In the genomic region with DNA sequence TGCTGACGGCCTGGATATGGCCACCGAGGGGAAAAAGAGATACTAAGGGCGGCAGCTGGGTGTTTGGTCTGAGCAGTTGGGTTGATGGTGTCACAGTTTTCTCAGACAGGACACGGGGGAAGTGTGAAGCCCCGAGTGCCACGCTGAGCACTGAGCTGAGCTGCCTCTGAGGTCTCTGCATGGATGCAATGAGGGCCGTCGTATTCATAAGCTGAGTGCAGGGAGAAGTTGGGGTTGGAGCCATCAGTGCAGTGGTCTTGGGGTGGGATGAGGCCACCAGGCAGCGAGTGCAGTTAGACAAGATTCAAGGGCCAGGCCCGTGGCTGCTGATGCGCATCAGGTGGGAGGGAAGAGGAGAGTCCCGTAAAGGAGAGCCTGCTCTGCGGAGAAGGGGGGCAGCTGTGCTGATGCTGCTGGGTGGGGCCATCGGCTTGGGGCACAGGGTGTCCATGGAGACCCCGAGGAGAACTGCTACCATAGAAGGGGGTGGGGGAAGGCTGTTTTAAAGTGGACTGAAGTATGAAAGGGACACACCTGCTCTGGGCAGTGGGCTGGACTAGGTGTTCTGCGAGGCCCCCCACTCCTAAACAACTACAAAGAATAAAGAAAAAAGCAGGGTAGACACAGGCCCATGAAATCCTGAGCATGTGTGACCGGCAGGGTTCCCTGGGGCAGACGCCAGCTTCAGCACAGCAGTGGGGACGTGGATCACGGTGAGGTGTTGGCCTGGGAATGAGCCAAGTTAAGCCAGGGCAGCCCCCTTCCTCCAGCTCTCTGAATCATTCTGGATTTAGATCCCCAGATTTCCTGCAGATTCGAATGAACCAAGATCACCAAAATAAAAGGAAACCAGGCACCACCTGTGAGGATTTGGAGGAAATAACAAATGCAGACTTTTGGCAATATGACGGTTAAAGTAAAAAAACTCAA, we compare ENCODE assay signal across 20 cellular contexts. TPM values are rescaled to one million over a fixed set of nuclear protein-coding genes. Genes with fewer than 3 reads are reported as not detected.
DNase-seq lines count a peak whose midpoint lies in the region; ATAC-seq, FAIRE-seq and TF ChIP-seq lines count a peak whose summit lies in the region.
"Had no signal": no experiment of that assay in that cellular context is flagged by ENCODE, and none has a peak within 500 bp of the region (broad histone marks: within the 10 kb centered on the region; RNA-seq: fewer than 3 reads in every experiment).

No MANE protein-coding gene starts in this region.

- H3K27me3 Mint-ChIP-seq in activated T-helper 17 cell treated with anti-CD3 and anti-CD28 coated beads, Interleukin-2, amount 50 U/mL, for 72 hours, result no peaks in the 10 kb centered on the region

- peak; percentile 4 for DNase-seq in GM12891 (ENCODE audit: insufficient read length, low spot score)
- peak; percentile 64 for DNase-seq in glomerular endothelial cell (ENCODE audit: extremely low read depth, low read depth, low spot score)
- DNase-seq in pulmonary artery endothelial cell (ENCODE audit: low read depth, low spot score), result peak; percentile 80
- no peak for DNase-seq in substantia nigra (lab: John Stamatoyannopoulos, UW)
- no peak for DNase-seq in NCI-H2196 treated with DMSO at 0.1 percent for 48 hours (lab: John Stamatoyannopoulos, UW; ENCODE audit: unreplicated experiment)
- DNase-seq: COR-L47, DMS153, HCEC 1CT, NCI-H1417, NCI-H187 treated with DMSO at 0.1 percent for 48 hours, NCI-H446, OCI-M1, SIG-M5 had no signal

- no peaks in the 10 kb centered on the region for H3K4me1 Mint-ChIP-seq in activated T-helper 17 cell treated with anti-CD3 and anti-CD28 coated beads, Interleukin-2, amount 50 U/mL, for 72 hours

- peak overlapping the region; percentile 40 for H3K27ac ChIP-seq in angular gyrus (ENCODE audit: low read depth, low read length)
- no peak overlapping the region for H3K27ac ChIP-seq in substantia nigra (ENCODE audit: low read depth, low read length, poor library complexity, severe bottlenecking)
- H3K27ac ChIP-seq: C4-2B had no signal

- no peak overlapping the region for H3K27ac Mint-ChIP-seq in activated T-helper 17 cell treated with anti-CD3 and anti-CD28 coated beads, Interleukin-2, amount 50 U/mL, for 72 hours

- ATAC-seq in GM18870 (IDR thresholded peaks at IDR 0.05; ENCODE audit: unreplicated experiment), result no peak
- no peak for ATAC-seq in activated T-helper 17 cell treated with anti-CD3 and anti-CD28 coated beads, Interleukin-2, amount 50 U/mL, for 72 hours (replicated peaks)

- no peak overlapping the region for H3K4me3 Mint-ChIP-seq in activated T-helper 17 cell treated with anti-CD3 and anti-CD28 coated beads, Interleukin-2, amount 50 U/mL, for 72 hours

- no peak for FAIRE-seq in GM12891 (lab: Jason Lieb, UNC)
- FAIRE-seq: GM19239 had no signal

- no peaks in the 10 kb centered on the region for H3K36me3 Mint-ChIP-seq in activated T-helper 17 cell treated with anti-CD3 and anti-CD28 coated beads, Interleukin-2, amount 50 U/mL, for 72 hours (ENCODE audit: low read depth)

- no peak for TF ChIP-seq POLR2A in GM12891 (IDR thresholded peaks at IDR 0.05; ENCODE audit: low read depth, low read length)

- H3K9me3 Mint-ChIP-seq in activated T-helper 17 cell treated with anti-CD3 and anti-CD28 coated beads, Interleukin-2, amount 50 U/mL, for 72 hours, result no peaks in the 10 kb centered on the region

TF ChIP-seq in GM12891, 5 proteins besides CTCF, POLR2A, EP300 and RAD21:
- TF ChIP-seq POU2F2 (IDR thresholded peaks at IDR 0.05; ENCODE audit: low read depth, low read length), result no peak
- no peak for TF ChIP-seq SPI1 (IDR thresholded peaks at IDR 0.05; ENCODE audit: low read depth, low read length)
- TF ChIP-seq TAF1 (IDR thresholded peaks at IDR 0.05; ENCODE audit: low read depth, low read length), result no peak
- TF ChIP-seq POLR2AphosphoS5 (IDR thresholded peaks at IDR 0.05; ENCODE audit: low read depth, low read length), result no peak
- no peak for TF ChIP-seq PAX5 (IDR thresholded peaks at IDR 0.05; ENCODE audit: insufficient read depth, low read length, severe bottlenecking)
TF ChIP-seq in GM12891: peak in this region for 0.

RNA-seq across cellular contexts. Expression of gene IL34, which starts 19.7 kb away (rescaled TPM):
- polyA plus RNA-seq in GM12891 (2012; ENCODE audit: low read depth, missing spikeins), result 0.18 TPM
- total RNA-seq in glomerular endothelial cell (2.8 and 3.1 TPM in 2 replicates), pulmonary artery endothelial cell (1.3 TPM in 2 replicates)
- total RNA-seq in activated T-helper 17 cell treated with anti-CD3 and anti-CD28 coated beads, Interleukin-2, amount 50 U/mL, for 72 hours, result not detected
- total RNA-seq: A673, HT1080 had no signal

RNA-seq across cellular contexts. Expression of gene MTSS2, which starts 19.8 kb away (rescaled TPM):
- polyA plus RNA-seq in GM12891 (2012; ENCODE audit: low read depth, missing spikeins), result 0.21 TPM
- total RNA-seq in glomerular endothelial cell (27.3 and 32.6 TPM in 2 replicates), pulmonary artery endothelial cell (6.1 and 13.0 TPM in 2 replicates)
- under 1 TPM; 0.11 to 0.67 TPM for total RNA-seq in activated T-helper 17 cell treated with anti-CD3 and anti-CD28 coated beads, Interleukin-2, amount 50 U/mL, for 72 hours

Comparison
In these comparisons a context has a peak if more than half of its experiments do, and no peak if none do; other contexts are left out.
1. DNase-seq: peak in GM12891 (single experiment), glomerular endothelial cell (single experiment) and pulmonary artery endothelial cell (single experiment); none in substantia nigra (0 of 49) and NCI-H2196 treated with DMSO at 0.1 percent for 48 hours (single experiment).